Comparison of ENCODE assay signal across 27 cellular contexts in genomic region chr16:11148045-11148444, GRCh38.
"Had no signal": no experiment of that assay in that cellular context is flagged by ENCODE, and none has a peak within 500 bp of the region (broad histone marks: within the 10 kb centered on the region; RNA-seq: fewer than 3 reads in every experiment).

No MANE protein-coding gene starts in this region.

- DNase-seq: heart right ventricle; hippocampal formation; kidney; left ventricle myocardium inferior; mesendoderm; midbrain; mucosa of descending colon; naive thymus-derived CD4-positive, alpha-beta T cell; nucleus accumbens; retina; stimulated activated CD4-positive, alpha-beta T cell treated with anti-CD3 and anti-CD28 coated beads, Interleukin-12 subunit alpha, Interleukin-12 subunit beta, amount 100 ng/mL, for 4 hours; stimulated activated CD4-positive, alpha-beta T cell treated with anti-CD3 and anti-CD28 coated beads, Interleukin-15, amount 100 ng/mL, for 24 hours; stimulated activated CD4-positive, alpha-beta T cell treated with anti-CD3 and anti-CD28 coated beads, Interleukin-2, amount 100 ng/mL, for 24 hours; stimulated activated CD4-positive, alpha-beta T cell treated with anti-CD3 and anti-CD28 coated beads, Interleukin-4, amount 100 ng/mL, for 1 hour; stimulated activated naive B cell treated with anti-CD40 and anti-IgM and Interleukin-4, amounts not matched to agents 10 μg/mL and 1 μg/mL and 100 μg/mL, for 72 hours; stimulated activated naive CD8-positive, alpha-beta T cell treated with anti-CD3 and anti-CD28 coated beads, Interleukin-15, Interleukin-2, amounts not matched to agents 100 U/mL and 50 U/mL, for 24 hours; substantia nigra; uterus had no signal

- H3K4me1 ChIP-seq: uterus had no signal

- H3K36me3 Mint-ChIP-seq: type B pancreatic cell had no signal

- H3K9me3 Mint-ChIP-seq: nephron; neural crest cell; stimulated activated naive B cell treated with anti-CD40 and anti-IgM and Interleukin-4, amounts not matched to agents 10 μg/mL and 1 μg/mL and 100 μg/mL, for 72 hours; type B pancreatic cell had no signal

- H3K27me3 ChIP-seq: heart right ventricle, tibial nerve, uterus had no signal

- H3K4me3 Mint-ChIP-seq: naive thymus-derived CD4-positive, alpha-beta T cell; nephron; neural crest cell; stimulated activated naive B cell treated with anti-CD40 and anti-IgM and Interleukin-4, amounts not matched to agents 10 μg/mL and 1 μg/mL and 100 μg/mL, for 72 hours; type B pancreatic cell had no signal

- H3K36me3 ChIP-seq: heart right ventricle, left ventricle myocardium inferior, uterus had no signal

- H3K9me3 ChIP-seq: heart right ventricle, left ventricle myocardium inferior, mucosa of descending colon, tibial nerve, uterus had no signal

- H3K27ac ChIP-seq: heart right ventricle, left ventricle myocardium inferior, skin epidermis, tibial nerve, uterus had no signal

- FAIRE-seq: kidney had no signal

- H3K27ac Mint-ChIP-seq: progenitor cell of endocrine pancreas; stimulated activated naive B cell treated with anti-CD40 and anti-IgM and Interleukin-4, amounts not matched to agents 10 μg/mL and 1 μg/mL and 100 μg/mL, for 72 hours; type B pancreatic cell had no signal

- H3K27me3 Mint-ChIP-seq: naive thymus-derived CD4-positive, alpha-beta T cell; progenitor cell of endocrine pancreas; stimulated activated naive B cell treated with anti-CD40 and anti-IgM and Interleukin-4, amounts not matched to agents 10 μg/mL and 1 μg/mL and 100 μg/mL, for 72 hours; type B pancreatic cell had no signal

- H3K4me3 ChIP-seq: heart right ventricle, left ventricle myocardium inferior, lung, mucosa of descending colon, skin epidermis, tibial nerve, uterus had no signal

- ATAC-seq: heart right ventricle; mucosa of descending colon; naive thymus-derived CD4-positive, alpha-beta T cell; right cardiac atrium; sciatic nerve; stimulated activated naive B cell treated with anti-CD40 and anti-IgM and Interleukin-4, amounts not matched to agents 10 μg/mL and 1 μg/mL and 100 μg/mL, for 72 hours; stimulated activated naive CD8-positive, alpha-beta T cell treated with anti-CD3 and anti-CD28 coated beads, Interleukin-15, Interleukin-2, amounts not matched to agents 100 U/mL and 50 U/mL, for 24 hours had no signal
